Comparison of ENCODE assay signal across 8 cellular contexts in genomic region chr18:62979172-62979571, GRCh38.
A peak's percentile ranks its signal among the peaks of the same experiment; 100 is the strongest.
DNase-seq lines count a peak whose midpoint lies in the region; ATAC-seq and TF ChIP-seq lines count a peak whose summit lies in the region.

No MANE protein-coding gene starts in this region.

- peaks cover 2% of the 10 kb centered on the region for H3K36me3 ChIP-seq in mesendoderm (ENCODE audit: control insufficient read depth, insufficient read depth, low read length)

- no peaks in the 10 kb centered on the region for H3K79me2 ChIP-seq in mesendoderm (ENCODE audit: control insufficient read depth, insufficient read depth, low read length)

- no peaks in the 10 kb centered on the region for H3K4me1 ChIP-seq in mesendoderm (ENCODE audit: control insufficient read depth, low read depth, low read length)

- no CpG with 5 or more reads among the region's 13 CpGs for WGBS in mesendoderm (ENCODE audit: extremely low coverage, insufficient coverage, low lambda C conversion rate)

- H3K4me2 ChIP-seq in mesendoderm (ENCODE audit: low read length) = no peak overlapping the region

- peaks cover 2% of the 10 kb centered on the region for H3K79me1 ChIP-seq in mesendoderm (ENCODE audit: low read length)

- TF ChIP-seq CTCF in HFF-Myc (IDR thresholded peaks at IDR 0.05; ENCODE audit: low read depth, low read length, missing control alignments) (no peak), fibroblast of mammary gland (conservative IDR thresholded peaks at IDR 0.05; ENCODE audit: control insufficient read depth, insufficient read depth, low read depth, low read length) (no peak)

- H3K23ac ChIP-seq in mesendoderm (ENCODE audit: low read length) = no peak overlapping the region

- H3K4me3 ChIP-seq in HFF-Myc (replicated peaks; ENCODE audit: low read depth, low read length) (no peak overlapping the region), fibroblast of mammary gland (ENCODE audit: control insufficient read depth, low read depth, low read length) (no peak overlapping the region), skeletal muscle cell (ENCODE audit: low read depth, low read length) (no peak overlapping the region), mesendoderm (ENCODE audit: low read length) (no peak overlapping the region)

- no peak overlapping the region for H3K18ac ChIP-seq in mesendoderm (ENCODE audit: low read length)

- no peak overlapping the region for H4K5ac ChIP-seq in mesendoderm (ENCODE audit: low read length)

- H3K27me3 ChIP-seq in mesendoderm (ENCODE audit: insufficient read depth, low read length, poor library complexity) = no peaks in the 10 kb centered on the region

- no peak overlapping the region for H3K4ac ChIP-seq in mesendoderm (ENCODE audit: low read depth, low read length)

- no peak overlapping the region for H2AK5ac ChIP-seq in mesendoderm (ENCODE audit: low read length)

- DNase-seq in HFF-Myc (ENCODE audit: extremely low read depth, low read depth) = peak; percentile 38
- DNase-seq in NCI-H774 (lab: John Stamatoyannopoulos, UW) = peak; percentile 52
- peak; percentile 90 for DNase-seq in fibroblast of mammary gland (ENCODE audit: low read depth)
- DNase-seq in skeletal muscle cell (ENCODE audit: low read depth) = peak; percentile 83
- no peak for DNase-seq in mesendoderm

- H4K8ac ChIP-seq in mesendoderm (ENCODE audit: low read depth, low read length) = no peak overlapping the region

- no peak overlapping the region for H3K56ac ChIP-seq in mesendoderm (ENCODE audit: low read length)

- H2BK120ac ChIP-seq in mesendoderm (ENCODE audit: low read depth, low read length) = no peak overlapping the region

- no peak overlapping the region for H3K9ac ChIP-seq in mesendoderm (ENCODE audit: low read length)

- no peak overlapping the region for H2BK15ac ChIP-seq in mesendoderm (replicated peaks; ENCODE audit: low read depth)

- ATAC-seq in HG03280 (IDR thresholded peaks at IDR 0.05; ENCODE audit: unreplicated experiment) = no peak
- no peak for ATAC-seq in HG03159 (IDR thresholded peaks at IDR 0.05; ENCODE audit: unreplicated experiment)
- no peak for ATAC-seq in GM18907 (IDR thresholded peaks at IDR 0.05; ENCODE audit: unreplicated experiment)

- no peak overlapping the region for H3K27ac ChIP-seq in mesendoderm (ENCODE audit: low read depth, low read length)

- H2BK5ac ChIP-seq in mesendoderm (ENCODE audit: low read length) = no peak overlapping the region
